ENCODE assay signal across 8 cellular contexts in the genomic region with DNA sequence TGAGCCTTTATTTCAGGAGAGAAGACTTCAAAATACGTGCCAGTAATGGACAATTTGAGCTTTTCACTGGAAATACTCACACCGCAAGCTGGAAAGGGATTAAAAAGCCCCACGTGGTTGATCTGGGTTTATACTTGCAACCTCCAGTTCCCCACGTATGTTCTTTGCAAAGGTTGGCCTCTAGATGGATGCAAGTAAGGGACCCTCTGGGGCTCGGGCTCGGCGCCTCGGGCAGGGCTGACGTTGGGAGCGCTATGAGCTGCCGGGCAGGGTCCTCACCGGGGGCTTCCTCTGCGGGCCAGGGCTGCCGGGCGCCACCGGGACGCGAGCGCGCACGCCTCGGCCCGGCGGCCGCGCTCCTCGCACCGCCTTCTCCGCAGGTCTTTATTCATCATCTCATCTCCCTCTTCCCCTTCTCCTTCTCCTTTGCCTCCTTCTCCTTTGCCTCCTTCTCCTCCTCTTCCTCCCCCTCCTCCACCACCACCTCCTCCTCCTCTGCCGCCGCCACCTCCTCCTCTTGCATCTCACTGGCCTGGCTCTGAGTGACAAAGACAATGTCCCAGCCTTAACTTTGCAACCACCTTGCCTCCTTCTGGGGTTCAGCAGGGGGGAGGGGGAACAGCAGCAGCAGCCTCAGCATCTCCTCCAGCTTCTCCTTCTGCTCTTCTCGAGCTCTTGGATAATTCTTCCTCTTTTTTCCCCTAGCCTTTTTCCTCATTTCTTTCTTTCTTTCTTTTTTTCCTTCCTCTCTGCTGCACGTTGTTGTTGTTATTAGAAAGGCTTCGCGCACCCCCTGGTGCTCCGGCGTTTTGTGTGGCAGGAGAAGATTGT. TPM values are rescaled to one million over a fixed set of nuclear protein-coding genes. Genes with fewer than 3 reads are reported as not detected.
DNase-seq lines count a peak whose midpoint lies in the region; ATAC-seq and TF ChIP-seq lines count a peak whose summit lies in the region.

No MANE protein-coding gene starts in this region.

- peaks cover 2% of the 10 kb centered on the region for H3K9me3 Mint-ChIP-seq in activated CD8-positive, alpha-beta T cell treated with anti-CD3 and anti-CD28 coated beads for 36 hours

- H3K9ac ChIP-seq in parathyroid adenoma: peak overlapping the region; percentile 61

- H3K9me3 ChIP-seq in cardiac muscle cell (ENCODE audit: low read depth): no peaks in the 10 kb centered on the region
- H3K9me3 ChIP-seq in parathyroid adenoma (ENCODE audit: control insufficient read depth, low read length): no peaks in the 10 kb centered on the region

- H3K36me3 ChIP-seq in cardiac muscle cell (no peaks in the 10 kb centered on the region), parathyroid adenoma (ENCODE audit: control insufficient read depth, insufficient read depth, low read length) (no peaks in the 10 kb centered on the region)

- no peak for ATAC-seq in activated CD8-positive, alpha-beta T cell treated with anti-CD3 and anti-CD28 coated beads for 36 hours
- ATAC-seq in GM19395 (IDR thresholded peaks at IDR 0.05; ENCODE audit: unreplicated experiment): no peak
- no peak for ATAC-seq in activated CD4-positive, CD25-positive, alpha-beta regulatory T cell treated with anti-CD3 and anti-CD28 coated beads, Interleukin-2, amount 50 U/mL, for 24 hours

- no peak for TF ChIP-seq CTCF in activated CD8-positive, alpha-beta T cell treated with anti-CD3 and anti-CD28 coated beads for 36 hours (IDR thresholded peaks at IDR 0.05)
- TF ChIP-seq CTCF in cardiac muscle cell (IDR thresholded peaks at IDR 0.05; ENCODE audit: low read depth, low read length) (peak; percentile 47), parathyroid adenoma (IDR thresholded peaks at IDR 0.05) (no peak)

- H3K27ac ChIP-seq in cardiac muscle cell (peak overlapping the region; percentile 53), parathyroid adenoma (peak overlapping the region; percentile 92)

- peaks cover 9% of the 10 kb centered on the region for H3K4me1 ChIP-seq in cardiac muscle cell (ENCODE audit: low read depth)
- no peaks in the 10 kb centered on the region for H3K4me1 ChIP-seq in parathyroid adenoma

- H3K4me2 ChIP-seq in parathyroid adenoma (ENCODE audit: low read length): peak overlapping the region; percentile 66

- H3K27me3 ChIP-seq in cardiac muscle cell (no peaks in the 10 kb centered on the region), parathyroid adenoma (ENCODE audit: control insufficient read depth, insufficient read depth, low read length) (no peaks in the 10 kb centered on the region)

- no peak overlapping the region for H3K27ac Mint-ChIP-seq in activated CD8-positive, alpha-beta T cell treated with anti-CD3 and anti-CD28 coated beads for 36 hours

- H3K36me3 Mint-ChIP-seq in activated CD8-positive, alpha-beta T cell treated with anti-CD3 and anti-CD28 coated beads for 36 hours (ENCODE audit: low read depth): no peaks in the 10 kb centered on the region

- intact Hi-C loops in activated CD8-positive, alpha-beta T cell treated with anti-CD3 and anti-CD28 coated beads for 36 hours (cut with micrococcal nuclease): no loop called here

- peaks cover 20% of the 10 kb centered on the region for H3K4me1 Mint-ChIP-seq in activated CD8-positive, alpha-beta T cell treated with anti-CD3 and anti-CD28 coated beads for 36 hours (ENCODE audit: low read depth)

- in situ Hi-C loops in Caki2 (cut with HindIII; ENCODE audit: low pct_unique_long_range_greater_than_20kb, low sequenced_read_pairs): no loop called here

- H3K4me3 ChIP-seq in cardiac muscle cell (peak overlapping the region; percentile 61), parathyroid adenoma (ENCODE audit: low read depth, low read length) (peak overlapping the region; percentile 80)

- POLR2A ChIA-PET in activated CD8-positive, alpha-beta T cell treated with anti-CD3 and anti-CD28 coated beads for 36 hours (lab: Charles Lee): no interaction called here

- H3K4me3 Mint-ChIP-seq in activated CD8-positive, alpha-beta T cell treated with anti-CD3 and anti-CD28 coated beads for 36 hours: peak overlapping the region; percentile 60

- H2AFZ ChIP-seq in parathyroid adenoma: peak overlapping the region; percentile 93

- peaks cover 65% of the 10 kb centered on the region for H3K27me3 Mint-ChIP-seq in activated CD8-positive, alpha-beta T cell treated with anti-CD3 and anti-CD28 coated beads for 36 hours

- H3K79me2 ChIP-seq in parathyroid adenoma: peaks cover 5% of the 10 kb centered on the region

- CTCF ChIA-PET in activated CD8-positive, alpha-beta T cell treated with anti-CD3 and anti-CD28 coated beads for 36 hours (lab: Charles Lee): interaction anchor here (0.6 kb wide), 1 partner anchor 725 kb away, joined by 3 read pairs; no protein-coding TSS in a partner anchor

- peak; percentile 55 for DNase-seq in Caki2 (ENCODE audit: low read depth)
- peak; percentile 39 for DNase-seq in HuH-7 (ENCODE audit: low spot score)
- DNase-seq in activated CD8-positive, alpha-beta T cell treated with anti-CD3 and anti-CD28 coated beads for 36 hours: peak; percentile 6
- peak; percentile 59 to 77 for DNase-seq in cardiac muscle cell (ENCODE audit: low read depth in 1 of 2, low spot score in 1 of 2)
- no peak for DNase-seq in germinal center (ENCODE audit: low spot score)

RNA-seq across cellular contexts. Expression of a gene that starts 0.6 kb away (rescaled TPM):
- 3.9 and 7.1 TPM in 2 replicates for total RNA-seq in Caki2 (2014; rRNA removed; shearing (Covaris generic); ENCODE audit: low replicate concordance)
- not detected for total RNA-seq in activated CD8-positive, alpha-beta T cell treated with anti-CD3 and anti-CD28 coated beads for 36 hours
- total RNA-seq in cardiac muscle cell: 28.9 and 36.8 TPM in 2 replicates
- 11.4 and 12.7 TPM in 2 replicates for polyA plus RNA-seq in cardiac muscle cell
